ENCODE assay signal across 1 cellular context in genomic region chr7:55533050-55533728, GRCh38.
TF ChIP-seq lines count a peak whose summit lies in the region.

No MANE protein-coding gene starts in this region.

TF ChIP-seq in GM12878, 131 proteins besides CTCF, POLR2A, EP300 and RAD21 (continued from another document):
- TF ChIP-seq, protein P1, sequence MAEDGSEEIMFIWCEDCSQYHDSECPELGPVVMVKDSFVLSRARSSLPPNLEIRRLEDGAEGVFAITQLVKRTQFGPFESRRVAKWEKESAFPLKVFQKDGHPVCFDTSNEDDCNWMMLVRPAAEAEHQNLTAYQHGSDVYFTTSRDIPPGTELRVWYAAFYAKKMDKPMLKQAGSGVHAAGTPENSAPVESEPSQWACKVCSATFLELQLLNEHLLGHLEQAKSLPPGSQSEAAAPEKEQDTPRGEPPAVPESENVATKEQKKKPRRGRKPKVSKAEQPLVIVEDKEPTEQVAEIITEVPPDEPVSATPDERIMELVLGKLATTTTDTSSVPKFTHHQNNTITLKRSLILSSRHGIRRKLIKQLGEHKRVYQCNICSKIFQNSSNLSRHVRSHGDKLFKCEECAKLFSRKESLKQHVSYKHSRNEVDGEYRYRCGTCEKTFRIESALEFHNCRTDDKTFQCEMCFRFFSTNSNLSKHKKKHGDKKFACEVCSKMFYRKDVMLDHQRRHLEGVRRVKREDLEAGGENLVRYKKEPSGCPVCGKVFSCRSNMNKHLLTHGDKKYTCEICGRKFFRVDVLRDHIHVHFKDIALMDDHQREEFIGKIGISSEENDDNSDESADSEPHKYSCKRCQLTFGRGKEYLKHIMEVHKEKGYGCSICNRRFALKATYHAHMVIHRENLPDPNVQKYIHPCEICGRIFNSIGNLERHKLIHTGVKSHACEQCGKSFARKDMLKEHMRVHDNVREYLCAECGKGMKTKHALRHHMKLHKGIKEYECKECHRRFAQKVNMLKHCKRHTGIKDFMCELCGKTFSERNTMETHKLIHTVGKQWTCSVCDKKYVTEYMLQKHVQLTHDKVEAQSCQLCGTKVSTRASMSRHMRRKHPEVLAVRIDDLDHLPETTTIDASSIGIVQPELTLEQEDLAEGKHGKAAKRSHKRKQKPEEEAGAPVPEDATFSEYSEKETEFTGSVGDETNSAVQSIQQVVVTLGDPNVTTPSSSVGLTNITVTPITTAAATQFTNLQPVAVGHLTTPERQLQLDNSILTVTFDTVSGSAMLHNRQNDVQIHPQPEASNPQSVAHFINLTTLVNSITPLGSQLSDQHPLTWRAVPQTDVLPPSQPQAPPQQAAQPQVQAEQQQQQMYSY (CRISPR knock-in tag; IDR thresholded peaks at IDR 0.05) = no peak
- TF ChIP-seq SMC3 (IDR thresholded peaks at IDR 0.05; ENCODE audit: borderline replicate concordance, low read length) (no peak), POU2F2 (IDR thresholded peaks at IDR 0.05; ENCODE audit: borderline replicate concordance, low read depth, low read length) (peak; percentile 96), SIN3A (IDR thresholded peaks at IDR 0.05; ENCODE audit: low read depth, low read length) (peak; percentile 45; the same call in 1 of the 2 replicates), IKZF2 (IDR thresholded peaks at IDR 0.05) (peak; percentile 98 to 99), ZNF207 (IDR thresholded peaks at IDR 0.05; ENCODE audit: borderline replicate concordance) (no peak; the same call in 1 of the 2 replicates), KLF5 (IDR thresholded peaks at IDR 0.05; ENCODE audit: partially characterized antibody) (peak; percentile 72), ESRRA (IDR thresholded peaks at IDR 0.05; ENCODE audit: low read length) (no peak; the same call in 1 of the 2 replicates), SMAD5 (IDR thresholded peaks at IDR 0.05; ENCODE audit: low read depth) (no peak), TARDBP (IDR thresholded peaks at IDR 0.05; ENCODE audit: borderline replicate concordance) (peak; percentile 73; the same call in 1 of the 2 replicates), RAD51 (IDR thresholded peaks at IDR 0.05) (no peak), CHD1 (IDR thresholded peaks at IDR 0.05; ENCODE audit: low read depth, low read length) (no peak), STAT1 (conservative IDR thresholded peaks at IDR 0.05) (no peak), ZZZ3 (IDR thresholded peaks at IDR 0.05; ENCODE audit: control insufficient read depth, insufficient read length, low read depth) (no peak), ZNF24 (IDR thresholded peaks at IDR 0.05) (peak; percentile 79), SREBF2 (IDR thresholded peaks at IDR 0.05; ENCODE audit: low read length) (no peak), TCF12 (IDR thresholded peaks at IDR 0.05; ENCODE audit: low read depth, low read length) (peak; percentile 100), FOS (IDR thresholded peaks at IDR 0.05; ENCODE audit: borderline replicate concordance, extremely low read depth, insufficient read length) (no peak), WRNIP1 (IDR thresholded peaks at IDR 0.05; ENCODE audit: borderline replicate concordance, low read depth, low read length) (peak; percentile 95; the same call in 1 of the 2 replicates), IKZF1 (conservative IDR thresholded peaks at IDR 0.05) (peak; percentile 99)
- TF ChIP-seq, protein P2, sequence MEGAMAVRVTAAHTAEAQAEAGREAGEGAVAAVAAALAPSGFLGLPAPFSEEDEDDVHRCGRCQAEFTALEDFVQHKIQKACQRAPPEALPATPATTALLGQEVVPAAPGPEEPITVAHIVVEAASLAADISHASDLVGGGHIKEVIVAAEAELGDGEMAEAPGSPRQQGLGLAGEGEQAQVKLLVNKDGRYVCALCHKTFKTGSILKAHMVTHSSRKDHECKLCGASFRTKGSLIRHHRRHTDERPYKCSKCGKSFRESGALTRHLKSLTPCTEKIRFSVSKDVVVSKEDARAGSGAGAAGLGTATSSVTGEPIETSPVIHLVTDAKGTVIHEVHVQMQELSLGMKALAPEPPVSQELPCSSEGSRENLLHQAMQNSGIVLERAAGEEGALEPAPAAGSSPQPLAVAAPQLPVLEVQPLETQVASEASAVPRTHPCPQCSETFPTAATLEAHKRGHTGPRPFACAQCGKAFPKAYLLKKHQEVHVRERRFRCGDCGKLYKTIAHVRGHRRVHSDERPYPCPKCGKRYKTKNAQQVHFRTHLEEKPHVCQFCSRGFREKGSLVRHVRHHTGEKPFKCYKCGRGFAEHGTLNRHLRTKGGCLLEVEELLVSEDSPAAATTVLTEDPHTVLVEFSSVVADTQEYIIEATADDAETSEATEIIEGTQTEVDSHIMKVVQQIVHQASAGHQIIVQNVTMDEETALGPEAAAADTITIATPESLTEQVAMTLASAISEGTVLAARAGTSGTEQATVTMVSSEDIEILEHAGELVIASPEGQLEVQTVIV (IDR thresholded peaks at IDR 0.05; ENCODE audit: borderline replicate concordance, partially characterized antibody) = no peak
- TF ChIP-seq, protein P3, sequence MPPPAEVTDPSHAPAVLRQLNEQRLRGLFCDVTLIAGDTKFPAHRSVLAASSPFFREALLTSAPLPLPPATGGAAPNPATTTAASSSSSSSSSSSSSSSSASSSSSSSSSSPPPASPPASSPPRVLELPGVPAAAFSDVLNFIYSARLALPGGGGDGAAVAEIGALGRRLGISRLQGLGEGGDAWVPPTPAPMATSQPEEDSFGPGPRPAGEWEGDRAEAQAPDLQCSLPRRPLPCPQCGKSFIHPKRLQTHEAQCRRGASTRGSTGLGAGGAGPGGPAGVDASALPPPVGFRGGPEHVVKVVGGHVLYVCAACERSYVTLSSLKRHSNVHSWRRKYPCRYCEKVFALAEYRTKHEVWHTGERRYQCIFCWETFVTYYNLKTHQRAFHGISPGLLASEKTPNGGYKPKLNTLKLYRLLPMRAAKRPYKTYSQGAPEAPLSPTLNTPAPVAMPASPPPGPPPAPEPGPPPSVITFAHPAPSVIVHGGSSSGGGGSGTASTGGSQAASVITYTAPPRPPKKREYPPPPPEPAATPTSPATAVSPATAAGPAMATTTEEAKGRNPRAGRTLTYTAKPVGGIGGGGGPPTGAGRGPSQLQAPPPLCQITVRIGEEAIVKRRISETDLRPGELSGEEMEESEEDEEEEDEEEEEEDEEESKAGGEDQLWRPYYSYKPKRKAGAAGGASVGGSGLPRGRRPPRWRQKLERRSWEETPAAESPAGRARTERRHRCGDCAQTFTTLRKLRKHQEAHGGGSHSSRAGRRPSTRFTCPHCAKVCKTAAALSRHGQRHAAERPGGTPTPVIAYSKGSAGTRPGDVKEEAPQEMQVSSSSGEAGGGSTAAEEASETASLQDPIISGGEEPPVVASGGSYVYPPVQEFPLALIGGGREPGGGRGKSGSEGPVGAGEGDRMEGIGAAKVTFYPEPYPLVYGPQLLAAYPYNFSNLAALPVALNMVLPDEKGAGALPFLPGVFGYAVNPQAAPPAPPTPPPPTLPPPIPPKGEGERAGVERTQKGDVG (CRISPR knock-in tag; IDR thresholded peaks at IDR 0.05) = no peak
TF ChIP-seq in GM12878: peak in this region for 63.
